ENCODE assay signal across 12 cellular contexts in genomic region chr19:2199215-2199614, GRCh38. TPM values are rescaled to one million over a fixed set of nuclear protein-coding genes. Genes with fewer than 3 reads are reported as not detected.
A peak's percentile ranks its signal among the peaks of the same experiment; 100 is the strongest.
DNase-seq lines count a peak whose midpoint lies in the region; ATAC-seq and TF ChIP-seq lines count a peak whose summit lies in the region.
"Had no signal": no experiment of that assay in that cellular context is flagged by ENCODE, and none has a peak within 500 bp of the region (broad histone marks: within the 10 kb centered on the region; RNA-seq: fewer than 3 reads in every experiment).

No MANE protein-coding gene starts in this region.

- no peak for TF ChIP-seq RAD21 in HCT116 (IDR thresholded peaks at IDR 0.05; ENCODE audit: low read depth)

- no TSS peak for BruUV-seq in HCT116 (replicated peaks; lab: Mats Ljungman, UMichigan)

- H3K27me3 ChIP-seq in BLaER1 (no peaks in the 10 kb centered on the region), HCT116 (ENCODE audit: insufficient read depth, low read length) (no peaks in the 10 kb centered on the region), kidney epithelial cell (ENCODE audit: control insufficient read depth, insufficient read depth, low read length) (no peaks in the 10 kb centered on the region)
- H3K27me3 ChIP-seq: upper lobe of right lung had no signal

- no peaks in the 10 kb centered on the region for H3K4me1 Mint-ChIP-seq in activated T-helper 17 cell treated with anti-CD3 and anti-CD28 coated beads, Interleukin-2, amount 50 U/mL, for 72 hours

- H3K36me3 ChIP-seq in BLaER1: peaks cover 94% of the 10 kb centered on the region
- peaks cover 12 to 19% of the 10 kb centered on the region in 2 experiments; a peak in 3 of 4 replicates for H3K36me3 ChIP-seq in HCT116 (ENCODE audit: control insufficient read depth in 1 of 2, insufficient read depth in 2 of 2, low read length in 2 of 2)
- peaks cover 3% of the 10 kb centered on the region for H3K36me3 ChIP-seq in kidney epithelial cell (ENCODE audit: control insufficient read depth, insufficient read depth, low read length)

- peaks cover 62% of the 10 kb centered on the region for H3K79me2 ChIP-seq in HCT116 (ENCODE audit: insufficient read depth, low read length)

- H3K27me3 Mint-ChIP-seq in activated T-helper 17 cell treated with anti-CD3 and anti-CD28 coated beads, Interleukin-2, amount 50 U/mL, for 72 hours: no peaks in the 10 kb centered on the region
- H3K27me3 Mint-ChIP-seq: natural killer cell treated with Interleukin-12 subunit alpha and Interleukin-12 subunit beta and Interleukin-15 and Interleukin-18, amount 100 ng/mL, for 72 hours had no signal

- DNase-seq in HCT116 (ENCODE audit: low read depth, low spot score): no peak
- DNase-seq in kidney epithelial cell (ENCODE audit: low read depth): no peak
- DNase-seq in HK-2 (ENCODE audit: unreplicated experiment): no peak
- no peak for DNase-seq in NCI-H226
- no peak for DNase-seq in NCI-H2196 (lab: John Stamatoyannopoulos, UW; ENCODE audit: unreplicated experiment)
- DNase-seq: NCI-H1436, SHP77 treated with DMSO at 0.1 percent for 48 hours, upper lobe of right lung had no signal

- TF ChIP-seq CTCF in HCT116 (IDR thresholded peaks at IDR 0.05 in 2 of 3, conservative IDR thresholded peaks at IDR 0.05 in 1 of 3; ENCODE audit: borderline replicate concordance in 1 of 3, insufficient read depth in 1 of 3, low read depth in 2 of 3, low read length in 2 of 3) (peak in 2 of 3 experiments; percentile 36 to 38; a peak in 4 of 6 replicates), kidney epithelial cell (IDR thresholded peaks at IDR 0.05; ENCODE audit: insufficient read depth, low read length, poor library complexity, severe bottlenecking) (peak; percentile 31)

- RAD21 ChIA-PET in HCT116 (lab: Charles Lee; ENCODE audit: low non-redundant PET in 1 of 2, low total read pairs in 2 of 2, uncharacterized antibody in 2 of 2, unreplicated experiment in 2 of 2): no interaction called here

- intact Hi-C loops in HCT116 (cut with micrococcal nuclease): no loop called here

- H3K4me1 ChIP-seq in BLaER1 (peaks cover 44% of the 10 kb centered on the region), HCT116 (ENCODE audit: control insufficient read depth in 1 of 2, insufficient read depth in 2 of 2, low read length in 2 of 2) (no peaks in the 10 kb centered on the region)
- H3K4me1 ChIP-seq: upper lobe of right lung had no signal

- peaks cover 68% of the 10 kb centered on the region for H3K36me3 Mint-ChIP-seq in activated T-helper 17 cell treated with anti-CD3 and anti-CD28 coated beads, Interleukin-2, amount 50 U/mL, for 72 hours (ENCODE audit: low read depth)

- H3K9me3 Mint-ChIP-seq in activated T-helper 17 cell treated with anti-CD3 and anti-CD28 coated beads, Interleukin-2, amount 50 U/mL, for 72 hours: no peaks in the 10 kb centered on the region
- H3K9me3 Mint-ChIP-seq: natural killer cell treated with Interleukin-12 subunit alpha and Interleukin-12 subunit beta and Interleukin-15 and Interleukin-18, amount 100 ng/mL, for 72 hours had no signal

- H3K27ac ChIP-seq in BLaER1 (no peak overlapping the region), HCT116 (ENCODE audit: low read depth, low read length) (no peak overlapping the region)
- H3K27ac ChIP-seq: upper lobe of right lung had no signal

- POLR2A ChIA-PET in HCT116 (lab: Charles Lee): no interaction called here

- no peak for TF ChIP-seq POLR2A in HCT116 (IDR thresholded peaks at IDR 0.05; ENCODE audit: borderline replicate concordance, extremely low read depth, insufficient read depth, insufficient read length)

- no peak overlapping the region for H3K4me3 Mint-ChIP-seq in activated T-helper 17 cell treated with anti-CD3 and anti-CD28 coated beads, Interleukin-2, amount 50 U/mL, for 72 hours
- H3K4me3 Mint-ChIP-seq: natural killer cell treated with Interleukin-12 subunit alpha and Interleukin-12 subunit beta and Interleukin-15 and Interleukin-18, amount 100 ng/mL, for 72 hours had no signal

- ATAC-seq in HCT116 (peak; percentile 63), HG03521 (IDR thresholded peaks at IDR 0.05; ENCODE audit: unreplicated experiment) (no peak)
- no peak for ATAC-seq in activated T-helper 17 cell treated with anti-CD3 and anti-CD28 coated beads, Interleukin-2, amount 50 U/mL, for 72 hours (replicated peaks)
- ATAC-seq: upper lobe of right lung had no signal

- H3K9me3 ChIP-seq in BLaER1 (no peaks in the 10 kb centered on the region), HCT116 (ENCODE audit: control insufficient read depth in 1 of 2, insufficient read depth in 1 of 2, low read depth in 1 of 2, low read length in 2 of 2) (no peaks in the 10 kb centered on the region)
- H3K9me3 ChIP-seq: upper lobe of right lung had no signal

- no peaks in the 10 kb centered on the region for H3K9me2 ChIP-seq in HCT116 (ENCODE audit: insufficient read depth)

- CTCF ChIA-PET in HCT116 (lab: Charles Lee): interaction anchor here (1.0 kb wide), 1 partner anchor 44 kb away, joined by 4 read pairs; no protein-coding TSS in a partner anchor

- H3K9ac ChIP-seq in BLaER1 (no peak overlapping the region), HCT116 (ENCODE audit: low read length) (no peak overlapping the region)

- H4K20me1 ChIP-seq in BLaER1 (peaks cover 100% of the 10 kb centered on the region), HCT116 (ENCODE audit: insufficient read depth) (no peaks in the 10 kb centered on the region)

- peak overlapping the region; percentile 48 for H3K27ac Mint-ChIP-seq in activated T-helper 17 cell treated with anti-CD3 and anti-CD28 coated beads, Interleukin-2, amount 50 U/mL, for 72 hours

- no peak overlapping the region for H2AFZ ChIP-seq in HCT116 (ENCODE audit: low read depth, low read length, poor library complexity, severe bottlenecking)

- no peak overlapping the region for H3K4me3 ChIP-seq in BLaER1
- H3K4me3 ChIP-seq in HCT116 (replicated peaks in 1 of 2; ENCODE audit: low read depth in 1 of 2, low read length in 2 of 2): no peak overlapping the region
- H3K4me3 ChIP-seq in kidney epithelial cell (ENCODE audit: low read depth, low read length): no peak overlapping the region
- H3K4me3 ChIP-seq: upper lobe of right lung had no signal

- H3K4me2 ChIP-seq in BLaER1 (peak overlapping the region; percentile 84), HCT116 (ENCODE audit: low read length) (no peak overlapping the region)

TF ChIP-seq in HCT116, 20 proteins besides CTCF, POLR2A, EP300 and RAD21 (continues in another document):
- TF ChIP-seq ZFX (IDR thresholded peaks at IDR 0.05): no peak
- TF ChIP-seq ZBTB33 (IDR thresholded peaks at IDR 0.05; ENCODE audit: extremely low read depth, insufficient replicate concordance, low read length): no peak
- TF ChIP-seq ZNF274 (IDR thresholded peaks at IDR 0.05; ENCODE audit: low read depth, low read length): no peak
- no peak for TF ChIP-seq JUND (IDR thresholded peaks at IDR 0.05)
- no peak for TF ChIP-seq POLR2AphosphoS5 (IDR thresholded peaks at IDR 0.05; ENCODE audit: low read depth, low read length)
- no peak for TF ChIP-seq SRF (IDR thresholded peaks at IDR 0.05; ENCODE audit: low read depth)
- TF ChIP-seq EGR1 (IDR thresholded peaks at IDR 0.05; ENCODE audit: low read depth): no peak
- no peak for TF ChIP-seq EZH2phosphoT487 (IDR thresholded peaks at IDR 0.05; ENCODE audit: borderline replicate concordance)
- no peak for TF ChIP-seq MAX (IDR thresholded peaks at IDR 0.05)

RNA-seq across cellular contexts. Expression of gene DOT1L, which starts 35.5 kb away (rescaled TPM):
- total RNA-seq in HCT116 (2021; ENCODE audit: unreplicated experiment) (48.9 TPM), kidney epithelial cell (12.0 and 15.7 TPM in 2 replicates)
- polyA plus RNA-seq in HCT116 (2012): 21.2 and 27.0 TPM in 2 replicates
- total RNA-seq in activated T-helper 17 cell treated with anti-CD3 and anti-CD28 coated beads, Interleukin-2, amount 50 U/mL, for 72 hours: 100 to 1,000 TPM in 1 of 2 donors, 10 to 100 TPM in 1; 76.6 to 114 TPM

RNA-seq across cellular contexts. Expression of gene PLEKHJ1, which starts 36.9 kb away (rescaled TPM):
- total RNA-seq in HCT116 (2021; ENCODE audit: unreplicated experiment): 88.2 TPM
- polyA plus RNA-seq in HCT116 (2012): 62.8 and 76.0 TPM in 2 replicates
- total RNA-seq in activated T-helper 17 cell treated with anti-CD3 and anti-CD28 coated beads, Interleukin-2, amount 50 U/mL, for 72 hours: 10 to 100 TPM; 45.8 to 74.8 TPM
- total RNA-seq in kidney epithelial cell: 104 TPM in 2 replicates

RNA-seq across cellular contexts. Expression of gene SF3A2, which starts 37.4 kb away (rescaled TPM):
- total RNA-seq in HCT116 (2021; ENCODE audit: unreplicated experiment) (166 TPM), kidney epithelial cell (72.4 and 75.4 TPM in 2 replicates)
- 139 and 153 TPM in 2 replicates for polyA plus RNA-seq in HCT116 (2012)
- 100 to 1,000 TPM in 1 of 2 donors, 10 to 100 TPM in 1; 99.5 to 119 TPM for total RNA-seq in activated T-helper 17 cell treated with anti-CD3 and anti-CD28 coated beads, Interleukin-2, amount 50 U/mL, for 72 hours

RNA-seq across cellular contexts. Expression of gene AP3D1, which starts 47.8 kb away (rescaled TPM):
- total RNA-seq in HCT116 (2021; ENCODE audit: unreplicated experiment): 137 TPM
- polyA plus RNA-seq in HCT116 (2012): 156 and 181 TPM in 2 replicates
- total RNA-seq in activated T-helper 17 cell treated with anti-CD3 and anti-CD28 coated beads, Interleukin-2, amount 50 U/mL, for 72 hours: 100 to 1,000 TPM in 1 of 2 donors, 10 to 100 TPM in 1; 83.6 to 108 TPM
- 178 and 194 TPM in 2 replicates for total RNA-seq in kidney epithelial cell

RNA-seq across cellular contexts. Expression of gene AMH, which starts 49.9 kb away (rescaled TPM):
- total RNA-seq in HCT116 (2021; ENCODE audit: unreplicated experiment) (42.8 TPM), kidney epithelial cell (0.89 TPM in 1 of 2 replicates, not detected in the other)
- 14.0 and 14.4 TPM in 2 replicates for polyA plus RNA-seq in HCT116 (2012)
- total RNA-seq in activated T-helper 17 cell treated with anti-CD3 and anti-CD28 coated beads, Interleukin-2, amount 50 U/mL, for 72 hours: 1 to 10 TPM; 2.0 to 6.1 TPM
